In genomic region chr7:38563736-38564135, GRCh38 we compare ENCODE assay signal across 29 cellular contexts.
"Had no signal": no experiment of that assay in that cellular context is flagged by ENCODE, and none has a peak within 500 bp of the region (broad histone marks: within the 10 kb centered on the region; RNA-seq: fewer than 3 reads in every experiment).

No MANE protein-coding gene starts in this region.

- ATAC-seq: activated CD4-positive, CD25-positive, alpha-beta regulatory T cell treated with anti-CD3 and anti-CD28 coated beads, Interleukin-2, amount 50 U/mL, for 24 hours; activated CD8-positive, alpha-beta T cell treated with anti-CD3 and anti-CD28 coated beads for 36 hours; activated T-cell treated with anti-CD3 and anti-CD28 coated beads, Interleukin-2, amount 50 U/mL, for 4 hours; activated T-helper 17 cell treated with anti-CD3 and anti-CD28 coated beads, Interleukin-2, amount 50 U/mL, for 72 hours; esophagus mucosa; T-helper 17 cell had no signal

- H3K4me3 ChIP-seq: breast epithelium, cardiac muscle cell, colonic mucosa had no signal

- H3K27ac ChIP-seq: breast epithelium, cardiac muscle cell, colonic mucosa, WERI-Rb-1 had no signal

- FAIRE-seq: endometrium, frontal cortex had no signal

- H3K27me3 ChIP-seq: breast epithelium, cardiac muscle cell, colonic mucosa had no signal

- H3K36me3 ChIP-seq: breast epithelium, cardiac muscle cell, colonic mucosa, WERI-Rb-1 had no signal

- H3K9me3 ChIP-seq: breast epithelium, colonic mucosa had no signal

- DNase-seq: activated B cell treated with CpG ODN at 0.5 μM for 24 hours; activated CD4-positive, alpha-beta T cell treated with anti-CD3 and anti-CD28 coated beads for 48 hours; activated CD4-positive, alpha-beta T cell treated with anti-CD3 and anti-CD28 coated beads, Interleukin-2, amount 50 U/mL, for 1 hour; activated CD4-positive, alpha-beta T cell treated with anti-CD3 and anti-CD28 coated beads, Interleukin-2, amount 50 U/mL, for 48 hours; activated CD8-positive, alpha-beta memory T cell treated with anti-CD3 and anti-CD28 coated beads for 24 hours; activated CD8-positive, alpha-beta T cell treated with anti-CD3 and anti-CD28 coated beads for 36 hours; activated effector memory CD4-positive, alpha-beta T cell treated with Interleukin-2 at 50 U/mL for 16 hours; activated gamma-delta T cell treated with Interleukin-2 at 50 U/mL for 16 hours; activated naive CD4-positive, alpha-beta T cell treated with anti-CD3 and anti-CD28 coated beads, Interleukin-2, amount 50 U/mL, for 16 hours; activated naive CD4-positive, alpha-beta T cell treated with Interleukin-2 at 50 U/mL for 16 hours; activated T-cell treated with anti-CD3 and anti-CD28 coated beads, Interleukin-2, amount 50 U/mL, for 4 hours; amniotic stem cell; anterior cingulate cortex; central memory CD4-positive, alpha-beta T cell; cerebellar nuclear complex; colonic mucosa; effector CD8-positive, alpha-beta T cell; foreskin fibroblast; head of caudate nucleus; T-helper 17 cell; T1000; WERI-Rb-1 had no signal

- H3K4me1 ChIP-seq: breast epithelium, colonic mucosa had no signal
